In genomic region chr3:129658156-129658843, GRCh38 we compare ENCODE assay signal across 1 cellular context.
TF ChIP-seq lines count a peak whose summit lies in the region.

No MANE protein-coding gene starts in this region.

TF ChIP-seq in K562, 482 proteins besides CTCF, POLR2A, EP300 and RAD21:
- TF ChIP-seq ZNF740 (CRISPR knock-in tag; IDR thresholded peaks at IDR 0.05) (no peak), ZNF740 (tag; IDR thresholded peaks at IDR 0.05) (no peak), ETV1 (tag; conservative IDR thresholded peaks at IDR 0.05; ENCODE audit: low read depth) (peak; percentile 55; the same call in 1 of the 2 replicates)
